Comparison of ENCODE assay signal across 14 cellular contexts in the genomic region with DNA sequence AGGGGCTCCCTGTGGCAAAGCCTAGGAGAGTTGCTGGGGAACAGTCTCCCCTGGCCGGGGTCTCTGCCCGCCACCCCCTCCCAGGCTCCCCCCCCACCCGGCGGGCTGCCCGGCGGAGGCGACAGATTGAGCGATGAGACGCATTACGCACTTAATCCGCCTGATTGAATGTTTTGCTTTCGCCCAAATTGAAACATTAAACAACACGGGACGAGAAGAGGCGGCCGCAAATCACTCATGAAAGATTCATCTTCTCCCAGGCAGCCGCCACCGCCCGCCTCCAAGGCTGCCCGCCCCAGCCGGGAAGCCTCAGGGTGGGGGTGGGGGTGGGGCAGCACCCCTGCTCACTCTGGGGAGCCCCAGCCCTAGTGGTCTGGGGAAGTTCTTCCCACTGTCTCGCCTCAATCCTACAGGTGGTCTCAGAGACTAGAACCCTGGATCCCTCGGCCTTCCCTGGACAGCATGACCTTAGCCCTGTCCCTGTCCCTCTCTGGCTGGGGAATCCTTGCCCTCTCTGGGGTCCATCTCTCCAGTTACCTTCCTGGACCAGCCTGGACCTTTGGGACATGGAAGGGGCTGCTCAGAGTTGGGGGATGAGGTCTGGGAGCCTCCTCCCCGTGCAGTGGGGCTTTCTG. TPM values are rescaled to one million over a fixed set of nuclear protein-coding genes. Genes with fewer than 3 reads are reported as not detected.
DNase-seq lines count a peak whose midpoint lies in the region; ATAC-seq and TF ChIP-seq lines count a peak whose summit lies in the region.
"Had no signal": no experiment of that assay in that cellular context is flagged by ENCODE, and none has a peak within 500 bp of the region (broad histone marks: within the 10 kb centered on the region; RNA-seq: fewer than 3 reads in every experiment).

No MANE protein-coding gene starts in this region.

- H3K36me3 Mint-ChIP-seq in glutamatergic neuron (ENCODE audit: unreplicated experiment), result no peaks in the 10 kb centered on the region
- H3K36me3 Mint-ChIP-seq in activated CD8-positive, alpha-beta memory T cell treated with anti-CD3 and anti-CD28 coated beads, Interleukin-2, amount 10 ng/mL, durations not matched to agents 7 days and 5 days, result no peaks in the 10 kb centered on the region
- H3K36me3 Mint-ChIP-seq: activated naive CD8-positive, alpha-beta T cell had no signal

- H3K4me1 ChIP-seq in DOHH2 (ENCODE audit: control insufficient read depth, low read length), result peaks cover 84% of the 10 kb centered on the region

- no peaks in the 10 kb centered on the region for H3K27me3 ChIP-seq in DOHH2 (ENCODE audit: control insufficient read depth, low read length)

- peak overlapping the region; percentile 96 for H3K4me2 ChIP-seq in DOHH2 (ENCODE audit: low read length)

- DNase-seq in NCI-H82 treated with DMSO at 0.1 percent for 48 hours (lab: John Stamatoyannopoulos, UW; ENCODE audit: unreplicated experiment) (peak; percentile 48), glutamatergic neuron (no peak), NCI-H748 treated with DMSO at 0.1 percent for 48 hours (lab: John Stamatoyannopoulos, UW) (no peak)
- no peak for DNase-seq in activated CD8-positive, alpha-beta memory T cell treated with anti-CD3 and anti-CD28 coated beads, Interleukin-2, amount 10 ng/mL, durations not matched to agents 7 days and 5 days
- DNase-seq in activated CD8-positive, alpha-beta memory T cell treated with anti-CD3 and anti-CD28 coated beads, Interleukin-2, amount 50 U/mL, for 48 hours, result no peak
- DNase-seq: cerebellar nuclear complex, NCI-H1436 treated with DMSO at 0.1 percent for 48 hours, occipital lobe, T-helper 9 cell had no signal

- H3K4me3 ChIP-seq in DOHH2 (ENCODE audit: low read length), result peak overlapping the region; percentile 49
- H3K4me3 ChIP-seq: tibial nerve had no signal

- H3F3A ChIP-seq in DOHH2 (ENCODE audit: control insufficient read depth, insufficient read depth), result peaks cover 53% of the 10 kb centered on the region

- H3K9me2 ChIP-seq in DOHH2 (replicated peaks; ENCODE audit: control insufficient read depth, low read length), result no peaks in the 10 kb centered on the region

- peak overlapping the region; percentile 96 for H3K27ac Mint-ChIP-seq in glutamatergic neuron (ENCODE audit: unreplicated experiment)
- H3K27ac Mint-ChIP-seq in activated CD8-positive, alpha-beta memory T cell treated with anti-CD3 and anti-CD28 coated beads, Interleukin-2, amount 10 ng/mL, durations not matched to agents 7 days and 5 days, result no peak overlapping the region

- no peaks in the 10 kb centered on the region for H3K9me3 ChIP-seq in DOHH2 (ENCODE audit: control insufficient read depth, insufficient read depth, low read length)
- H3K9me3 ChIP-seq: esophagus muscularis mucosa, tibial nerve had no signal

- no peaks in the 10 kb centered on the region for H4K20me1 ChIP-seq in DOHH2 (ENCODE audit: control insufficient read depth, insufficient read depth, low read depth, low read length)

- peaks cover 47% of the 10 kb centered on the region for H3K4me1 Mint-ChIP-seq in glutamatergic neuron (ENCODE audit: low read depth, unreplicated experiment)
- peaks cover 32% of the 10 kb centered on the region for H3K4me1 Mint-ChIP-seq in activated CD8-positive, alpha-beta memory T cell treated with anti-CD3 and anti-CD28 coated beads, Interleukin-2, amount 10 ng/mL, durations not matched to agents 7 days and 5 days

- peaks cover 11% of the 10 kb centered on the region for H3K79me2 ChIP-seq in DOHH2 (ENCODE audit: control insufficient read depth, low read length)

- H3K27me3 Mint-ChIP-seq in glutamatergic neuron (ENCODE audit: unreplicated experiment), result peaks cover 17% of the 10 kb centered on the region
- peaks cover 35% of the 10 kb centered on the region for H3K27me3 Mint-ChIP-seq in activated CD8-positive, alpha-beta memory T cell treated with anti-CD3 and anti-CD28 coated beads, Interleukin-2, amount 10 ng/mL, durations not matched to agents 7 days and 5 days
- H3K27me3 Mint-ChIP-seq: activated naive CD8-positive, alpha-beta T cell had no signal

- H3K9me3 Mint-ChIP-seq in glutamatergic neuron (ENCODE audit: unreplicated experiment), result peaks cover 14% of the 10 kb centered on the region
- H3K9me3 Mint-ChIP-seq in activated CD8-positive, alpha-beta memory T cell treated with anti-CD3 and anti-CD28 coated beads, Interleukin-2, amount 10 ng/mL, durations not matched to agents 7 days and 5 days (ENCODE audit: low read depth), result no peaks in the 10 kb centered on the region

- H3K36me3 ChIP-seq in DOHH2 (ENCODE audit: control insufficient read depth, low read length), result peaks cover 7% of the 10 kb centered on the region
- H3K36me3 ChIP-seq: esophagus muscularis mucosa, tibial nerve had no signal

- no peak for ATAC-seq in activated CD8-positive, alpha-beta memory T cell treated with anti-CD3 and anti-CD28 coated beads, Interleukin-2, amount 10 ng/mL, durations not matched to agents 7 days and 5 days

- TF ChIP-seq CTCF in DOHH2 (IDR thresholded peaks at IDR 0.05; ENCODE audit: low read depth, low read length, poor library complexity, severe bottlenecking) (no peak), glutamatergic neuron (IDR thresholded peaks at IDR 0.05; ENCODE audit: partially characterized antibody, unreplicated experiment) (no peak)

- H3K4me3 Mint-ChIP-seq in glutamatergic neuron (ENCODE audit: unreplicated experiment), result peak overlapping the region; percentile 81
- no peak overlapping the region for H3K4me3 Mint-ChIP-seq in activated CD8-positive, alpha-beta memory T cell treated with anti-CD3 and anti-CD28 coated beads, Interleukin-2, amount 10 ng/mL, durations not matched to agents 7 days and 5 days
- H3K4me3 Mint-ChIP-seq: activated naive CD8-positive, alpha-beta T cell had no signal

- CTCF ChIA-PET in activated CD8-positive, alpha-beta memory T cell treated with anti-CD3 and anti-CD28 coated beads, Interleukin-2, amount 10 ng/mL, durations not matched to agents 7 days and 5 days (lab: Charles Lee), result interaction anchor here (0.6 to 2.9 kb wide), 8 partner anchors 10 to 76 kb away, joined by 3 to 16 read pairs (median 8); a partner anchor contains a TSS

- H3K27ac ChIP-seq in DOHH2 (ENCODE audit: low read depth, low read length), result peak overlapping the region; percentile 96
- H3K27ac ChIP-seq: esophagus muscularis mucosa, tibial nerve had no signal

RNA-seq across cellular contexts. Expression of a gene that starts 7.6 kb away (rescaled TPM):
- total RNA-seq in glutamatergic neuron (ENCODE audit: unreplicated experiment), result 1.6 TPM
- 1 to 10 TPM; 1.5 to 1.9 TPM for total RNA-seq in activated CD8-positive, alpha-beta memory T cell treated with anti-CD3 and anti-CD28 coated beads, Interleukin-2, amount 10 ng/mL, durations not matched to agents 7 days and 5 days
- total RNA-seq: mammary epithelial cell, occipital lobe had no signal

RNA-seq across cellular contexts. Expression of a gene that starts 23.2 kb away (rescaled TPM):
- 139 TPM for total RNA-seq in glutamatergic neuron (ENCODE audit: unreplicated experiment)
- 10 to 100 TPM; 81.3 to 93.9 TPM for total RNA-seq in activated CD8-positive, alpha-beta memory T cell treated with anti-CD3 and anti-CD28 coated beads, Interleukin-2, amount 10 ng/mL, durations not matched to agents 7 days and 5 days

RNA-seq across cellular contexts. Expression of a gene that starts 52.9 kb away (rescaled TPM):
- 78.7 TPM for total RNA-seq in glutamatergic neuron (ENCODE audit: unreplicated experiment)
- 100 to 1,000 TPM; 545 to 682 TPM for total RNA-seq in activated CD8-positive, alpha-beta memory T cell treated with anti-CD3 and anti-CD28 coated beads, Interleukin-2, amount 10 ng/mL, durations not matched to agents 7 days and 5 days

RNA-seq across cellular contexts. Expression of a gene that starts 58.1 kb away (rescaled TPM):
- 650 TPM for total RNA-seq in glutamatergic neuron (ENCODE audit: unreplicated experiment)
- 1 to 10 TPM; 3.4 to 5.6 TPM for total RNA-seq in activated CD8-positive, alpha-beta memory T cell treated with anti-CD3 and anti-CD28 coated beads, Interleukin-2, amount 10 ng/mL, durations not matched to agents 7 days and 5 days
- total RNA-seq: tibial nerve had no signal

RNA-seq across cellular contexts. Expression of a gene that starts 58.8 kb away (rescaled TPM):
- not detected for total RNA-seq in glutamatergic neuron (ENCODE audit: unreplicated experiment)
- 1 to 10 TPM; 4.0 to 4.1 TPM for total RNA-seq in activated CD8-positive, alpha-beta memory T cell treated with anti-CD3 and anti-CD28 coated beads, Interleukin-2, amount 10 ng/mL, durations not matched to agents 7 days and 5 days
- total RNA-seq: occipital lobe, tibial nerve had no signal
